17 cellular contexts compared by ENCODE assay signal in genomic region chr12:56461235-56462159, GRCh38. TPM values are rescaled to one million over a fixed set of nuclear protein-coding genes. Genes with fewer than 3 reads are reported as not detected.
A peak's percentile ranks its signal among the peaks of the same experiment; 100 is the strongest.
DNase-seq lines count a peak whose midpoint lies in the region; ATAC-seq, FAIRE-seq and TF ChIP-seq lines count a peak whose summit lies in the region.
"Had no signal": no experiment of that assay in that cellular context is flagged by ENCODE, and none has a peak within 500 bp of the region (broad histone marks: within the 10 kb centered on the region; RNA-seq: fewer than 3 reads in every experiment).

No MANE protein-coding gene starts in this region.

- H3K27me3 ChIP-seq in sigmoid colon: no peaks in the 10 kb centered on the region
- H3K27me3 ChIP-seq in H7 (ENCODE audit: control insufficient read depth, insufficient read depth, low read length): no peaks in the 10 kb centered on the region
- H3K27me3 ChIP-seq: hepatocyte, left lung, Peyer's patch had no signal

- peaks cover 0 to 4% (median 0%) of the 10 kb centered on the region in 4 donors for H3K4me1 ChIP-seq in sigmoid colon
- H3K4me1 ChIP-seq: Peyer's patch had no signal

- 79 to 89% methylated on average over 11 of the region's 11 CpGs for WGBS in sigmoid colon, 2 donors

- no peak for TF ChIP-seq CTCF in sigmoid colon (IDR thresholded peaks at IDR 0.05)

- FAIRE-seq in H54 (lab: Jason Lieb, UNC) (peak; percentile 72), RCC 7860 (lab: Jason Lieb, UNC) (peak; percentile 58)

- TF ChIP-seq EP300 in sigmoid colon (IDR thresholded peaks at IDR 0.05): no peak

- H3K4me3 ChIP-seq in sigmoid colon (no peak overlapping the region), H7 (ENCODE audit: insufficient read depth, low read depth, low read length) (no peak overlapping the region)
- H3K4me3 ChIP-seq: hepatocyte, left lung, Peyer's patch had no signal

- no peaks in the 10 kb centered on the region for H3K9me3 Mint-ChIP-seq in activated T-cell treated with anti-CD3 and anti-CD28 coated beads, Interleukin-2, amount 50 U/mL, for 72 hours
- H3K9me3 Mint-ChIP-seq: CD8-positive, alpha-beta memory T cell; effector memory CD8-positive, alpha-beta T cell; natural killer cell had no signal

- no peak for TF ChIP-seq POLR2A in H54 (IDR thresholded peaks at IDR 0.05; ENCODE audit: low read depth, low read length)
- no peak for TF ChIP-seq POLR2A in sigmoid colon (IDR thresholded peaks at IDR 0.05)

- no peak overlapping the region for H3K27ac ChIP-seq in sigmoid colon
- H3K27ac ChIP-seq: hepatocyte, left lung, Peyer's patch had no signal

- ATAC-seq in esophagus mucosa: peak; percentile 54
- ATAC-seq in activated T-cell treated with anti-CD3 and anti-CD28 coated beads, Interleukin-2, amount 50 U/mL, for 72 hours (replicated peaks in 1 of 2): no peak
- ATAC-seq: effector memory CD8-positive, alpha-beta T cell; left lung; natural killer cell had no signal

- intact Hi-C loops in sigmoid colon (cut with DNase I): loop anchor here (10.0 kb wide), 1 partner anchor 337 kb away; the partner anchor contains the start of gene ESYT1

- H3K36me3 ChIP-seq in sigmoid colon: no peaks in the 10 kb centered on the region
- no peaks in the 10 kb centered on the region for H3K36me3 ChIP-seq in H7 (replicated peaks; ENCODE audit: control insufficient read depth, insufficient read depth, low read length)
- H3K36me3 ChIP-seq: left lung, Peyer's patch had no signal

- H3K9me3 ChIP-seq in sigmoid colon: no peaks in the 10 kb centered on the region
- H3K9me3 ChIP-seq: left lung, Peyer's patch had no signal

- H3K36me3 Mint-ChIP-seq in activated T-cell treated with anti-CD3 and anti-CD28 coated beads, Interleukin-2, amount 50 U/mL, for 72 hours (ENCODE audit: insufficient read depth in 2 of 2): no peaks in the 10 kb centered on the region
- H3K36me3 Mint-ChIP-seq: CD8-positive, alpha-beta memory T cell; natural killer cell had no signal

- no peak overlapping the region for H3K27ac Mint-ChIP-seq in activated T-cell treated with anti-CD3 and anti-CD28 coated beads, Interleukin-2, amount 50 U/mL, for 72 hours
- H3K27ac Mint-ChIP-seq: CD8-positive, alpha-beta memory T cell; effector memory CD8-positive, alpha-beta T cell; natural killer cell had no signal

- H3K4me1 Mint-ChIP-seq in activated T-cell treated with anti-CD3 and anti-CD28 coated beads, Interleukin-2, amount 50 U/mL, for 72 hours (ENCODE audit: low read depth): peaks cover 6% of the 10 kb centered on the region

- H3K4me3 Mint-ChIP-seq in activated T-cell treated with anti-CD3 and anti-CD28 coated beads, Interleukin-2, amount 50 U/mL, for 72 hours: no peak overlapping the region
- H3K4me3 Mint-ChIP-seq: CD8-positive, alpha-beta memory T cell; effector memory CD8-positive, alpha-beta T cell; natural killer cell had no signal

- peak; percentile 60 for DNase-seq in H54 (ENCODE audit: insufficient read length, low spot score)
- peak; percentile 83 for DNase-seq in RCC 7860 (ENCODE audit: low spot score)
- DNase-seq in sigmoid colon: peak; percentile 41
- no peak for DNase-seq in DMS79 treated with DMSO at 0.1 percent for 48 hours (lab: John Stamatoyannopoulos, UW)
- DNase-seq in H7: no peak
- no peak for DNase-seq in activated T-cell treated with anti-CD3 and anti-CD28 coated beads, Interleukin-2, amount 50 U/mL, for 72 hours
- no peak for DNase-seq in NCI-H1694 (lab: John Stamatoyannopoulos, UW)
- DNase-seq: CD8-positive, alpha-beta memory T cell; effector memory CD8-positive, alpha-beta T cell; GOT3; left lung; natural killer cell; NCI-H446; Peyer's patch had no signal

- H3K27me3 Mint-ChIP-seq in activated T-cell treated with anti-CD3 and anti-CD28 coated beads, Interleukin-2, amount 50 U/mL, for 72 hours (ENCODE audit: low read depth): no peaks in the 10 kb centered on the region
- H3K27me3 Mint-ChIP-seq: CD8-positive, alpha-beta memory T cell; effector memory CD8-positive, alpha-beta T cell had no signal

RNA-seq across cellular contexts. Expression of gene SPRYD4, which starts 6.9 kb away (rescaled TPM):
- total RNA-seq in esophagus mucosa: 3.2 TPM
- 1 to 10 TPM; 1.7 to 3.1 (median 2.3) TPM for total RNA-seq in sigmoid colon
- polyA plus RNA-seq in sigmoid colon: 1 to 10 TPM; 3.0 to 4.6 (median 3.2) TPM
- 2.3 TPM in 2 replicates for total RNA-seq in H7 (2014; rRNA removed; shearing (Covaris generic))
- 1 to 10 TPM; 3.8 to 4.4 TPM for total RNA-seq in activated T-cell treated with anti-CD3 and anti-CD28 coated beads, Interleukin-2, amount 50 U/mL, for 72 hours

RNA-seq across cellular contexts. Expression of gene MIP, which starts 7.0 kb away (rescaled TPM):
- total RNA-seq in esophagus mucosa: not detected
- total RNA-seq in sigmoid colon: not detected
- under 1 TPM in 1 of 3 donors, not detected in 2; 0.09 TPM for polyA plus RNA-seq in sigmoid colon
- total RNA-seq in H7 (2014; rRNA removed; shearing (Covaris generic)): not detected in 2 replicates
- total RNA-seq in activated T-cell treated with anti-CD3 and anti-CD28 coated beads, Interleukin-2, amount 50 U/mL, for 72 hours: not detected
- total RNA-seq: CD8-positive, alpha-beta memory T cell; hepatocyte; left lung; natural killer cell; Peyer's patch; T-helper 2 cell treated with Interferon-gamma antibody and Interleukin-4, amounts not matched to agents 100 ng/mL and 5 ng/mL, for 36 hours had no signal
- polyA plus RNA-seq: hepatocyte had no signal

RNA-seq across cellular contexts. Expression of gene TIMELESS, which starts 12.3 kb away (rescaled TPM):
- total RNA-seq in esophagus mucosa: 10.5 TPM
- total RNA-seq in sigmoid colon: 1 to 10 TPM; 2.0 to 5.2 (median 3.5) TPM
- polyA plus RNA-seq in sigmoid colon: 10 to 100 TPM in 1 of 3 donors, 1 to 10 TPM in 2; 1.8 to 15.3 (median 3.2) TPM
- total RNA-seq in H7 (2014; rRNA removed; shearing (Covaris generic)): 13.3 and 15.7 TPM in 2 replicates
- 10 to 100 TPM; 44.1 to 61.6 TPM for total RNA-seq in activated T-cell treated with anti-CD3 and anti-CD28 coated beads, Interleukin-2, amount 50 U/mL, for 72 hours

RNA-seq across cellular contexts. Expression of gene GLS2, which starts 26.5 kb away (rescaled TPM):
- total RNA-seq in esophagus mucosa (2.6 TPM), sigmoid colon (1 to 10 TPM in 2 of 4 donors, under 1 TPM in 2; 0.66 to 3.5 (median 2.0) TPM)
- 1 to 10 TPM in 1 of 3 donors, not detected in 2; 1.2 TPM for polyA plus RNA-seq in sigmoid colon
- 2.2 and 5.5 TPM in 2 replicates for total RNA-seq in H7 (2014; rRNA removed; shearing (Covaris generic))
- total RNA-seq in activated T-cell treated with anti-CD3 and anti-CD28 coated beads, Interleukin-2, amount 50 U/mL, for 72 hours: 1 to 10 TPM; 4.3 to 7.2 TPM

Comparison
In these comparisons a context has a peak if more than half of its experiments do, and no peak if none do; other contexts are left out.
1. DNase-seq: peak in H54 (single experiment), RCC 7860 (single experiment) and sigmoid colon (single experiment); none in DMS79 treated with DMSO at 0.1 percent for 48 hours (single experiment), H7 (single experiment), activated T-cell treated with anti-CD3 and anti-CD28 coated beads, Interleukin-2, amount 50 U/mL, for 72 hours (0 of 2) and NCI-H1694 (single experiment).